Comparison of ENCODE assay signal across 26 cellular contexts in genomic region chr15:78434134-78434533, GRCh38. TPM values are rescaled to one million over a fixed set of nuclear protein-coding genes. Genes with fewer than 3 reads are reported as not detected.
DNase-seq lines count a peak whose midpoint lies in the region; ATAC-seq lines count a peak whose summit lies in the region.
"Had no signal": no experiment of that assay in that cellular context is flagged by ENCODE, and none has a peak within 500 bp of the region (broad histone marks: within the 10 kb centered on the region; RNA-seq: fewer than 3 reads in every experiment).

No MANE protein-coding gene starts in this region.

- no peak for ATAC-seq in HG02588 (IDR thresholded peaks at IDR 0.05; ENCODE audit: unreplicated experiment)
- ATAC-seq: activated naive CD4-positive, alpha-beta T cell treated with anti-CD3 and anti-CD28 coated beads, Interleukin-2, amount 50 U/mL, for 72 hours; activated T-helper 17 cell treated with anti-CD3 and anti-CD28 coated beads, Interleukin-2, amount 50 U/mL, for 72 hours; esophagus mucosa; gastrocnemius medialis; left cardiac atrium; sciatic nerve had no signal

- peaks cover 11% of the 10 kb centered on the region for H3K4me1 Mint-ChIP-seq in activated naive CD4-positive, alpha-beta T cell treated with anti-CD3 and anti-CD28 coated beads for 36 hours (ENCODE audit: low read depth)

- intact Hi-C loops in activated naive CD4-positive, alpha-beta T cell treated with anti-CD3 and anti-CD28 coated beads for 36 hours (cut with micrococcal nuclease): loop anchor here (10.0 kb wide), 1 partner anchor 281 kb away; no protein-coding TSS in a partner anchor

- H3K36me3 Mint-ChIP-seq in activated naive CD4-positive, alpha-beta T cell treated with anti-CD3 and anti-CD28 coated beads for 36 hours (ENCODE audit: low read depth): peaks cover 4% of the 10 kb centered on the region

- H3K27me3 Mint-ChIP-seq in activated naive CD4-positive, alpha-beta T cell treated with anti-CD3 and anti-CD28 coated beads for 36 hours (ENCODE audit: low read depth): peaks cover 2% of the 10 kb centered on the region

- no peak overlapping the region for H3K27ac Mint-ChIP-seq in activated naive CD4-positive, alpha-beta T cell treated with anti-CD3 and anti-CD28 coated beads for 36 hours
- H3K27ac Mint-ChIP-seq: activated naive CD4-positive, alpha-beta T cell treated with anti-CD3 and anti-CD28 coated beads, Interleukin-2, amount 50 U/mL, for 72 hours; activated T-helper 17 cell treated with anti-CD3 and anti-CD28 coated beads, Interleukin-2, amount 50 U/mL, for 72 hours; memory B cell; progenitor cell of endocrine pancreas; type B pancreatic cell had no signal

- no peak overlapping the region for H3K4me3 Mint-ChIP-seq in activated naive CD4-positive, alpha-beta T cell treated with anti-CD3 and anti-CD28 coated beads for 36 hours
- H3K4me3 Mint-ChIP-seq: activated T-helper 17 cell treated with anti-CD3 and anti-CD28 coated beads, Interleukin-2, amount 50 U/mL, for 72 hours; memory B cell; type B pancreatic cell had no signal

- DNase-seq in GF-D8 (lab: John Stamatoyannopoulos, UW) (peak; percentile 87), NCI-H2029 (lab: John Stamatoyannopoulos, UW) (peak; percentile 49), UCSD-AML1 (lab: John Stamatoyannopoulos, UW; ENCODE audit: unreplicated experiment) (peak; percentile 34), lung microvascular endothelial cell (ENCODE audit: low read depth in 2 of 2) (peak; percentile 21 to 33), ureter (ENCODE audit: low spot score) (no peak)
- DNase-seq in activated naive CD4-positive, alpha-beta T cell treated with anti-CD3 and anti-CD28 coated beads for 36 hours: no peak
- DNase-seq: activated CD4-positive, alpha-beta T cell treated with anti-CD3 and anti-CD28 coated beads, Interleukin-2, amount 50 U/mL, for 4 hours; activated CD4-positive, CD25-positive, alpha-beta regulatory T cell; Calu3; cortex of kidney; gastrocnemius medialis; left cardiac atrium; NCI-H2081; NCI-H226; PC-9; Right ventricle myocardium superior; stimulated activated CD4-positive, alpha-beta T cell treated with anti-CD3 and anti-CD28 coated beads, Interleukin-12 subunit alpha, Interleukin-12 subunit beta, amount 100 ng/mL, for 4 hours; stimulated activated CD4-positive, alpha-beta T cell treated with anti-CD3 and anti-CD28 coated beads, Interleukin-4, amount 100 ng/mL, for 1 hour had no signal

- no peaks in the 10 kb centered on the region for H3K9me3 Mint-ChIP-seq in activated naive CD4-positive, alpha-beta T cell treated with anti-CD3 and anti-CD28 coated beads for 36 hours
- H3K9me3 Mint-ChIP-seq: activated T-helper 17 cell treated with anti-CD3 and anti-CD28 coated beads, Interleukin-2, amount 50 U/mL, for 72 hours had no signal

- CTCF ChIA-PET in activated naive CD4-positive, alpha-beta T cell treated with anti-CD3 and anti-CD28 coated beads for 36 hours (lab: Charles Lee): interaction anchor here (0.6 kb wide), 1 partner anchor 36 kb away, joined by 3 read pairs; no protein-coding TSS in a partner anchor

RNA-seq across cellular contexts. Expression of gene IREB2, which starts 3.9 kb away (rescaled TPM):
- total RNA-seq in lung microvascular endothelial cell (22.9 and 28.8 TPM in 2 replicates), ureter (57.8 TPM)
- total RNA-seq in activated naive CD4-positive, alpha-beta T cell treated with anti-CD3 and anti-CD28 coated beads for 36 hours: 10 to 100 TPM; 47.6 to 51.7 TPM

Comparison
In these comparisons a context has a peak if more than half of its experiments do, and no peak if none do; other contexts are left out.
1. DNase-seq: peak in GF-D8 (single experiment), NCI-H2029 (single experiment), UCSD-AML1 (single experiment) and lung microvascular endothelial cell (2 of 2); none in activated naive CD4-positive, alpha-beta T cell treated with anti-CD3 and anti-CD28 coated beads for 36 hours (single experiment) and ureter (single experiment).